ENCODE assay signal across 12 cellular contexts in genomic region chrX:75038925-75039324, GRCh38.
DNase-seq lines count a peak whose midpoint lies in the region; ATAC-seq and TF ChIP-seq lines count a peak whose summit lies in the region.
"Had no signal": no experiment of that assay in that cellular context is flagged by ENCODE, and none has a peak within 500 bp of the region (broad histone marks: within the 10 kb centered on the region; RNA-seq: fewer than 3 reads in every experiment).

No MANE protein-coding gene starts in this region.

- no peak for TF ChIP-seq POLR2A in stomach (IDR thresholded peaks at IDR 0.05)

- no peaks in the 10 kb centered on the region for H3K27me3 Mint-ChIP-seq in Calu3 (ENCODE audit: unreplicated experiment)

- TF ChIP-seq EP300 in stomach (IDR thresholded peaks at IDR 0.05), result no peak

- H3K27ac Mint-ChIP-seq in Calu3 (ENCODE audit: unreplicated experiment), result no peak overlapping the region

- H3K9me3 ChIP-seq in BE2C, result no peaks in the 10 kb centered on the region
- no peaks in the 10 kb centered on the region for H3K9me3 ChIP-seq in Panc1 (ENCODE audit: control insufficient read depth, insufficient read depth, low read depth, low read length)
- peaks cover 0 to 36% (median 19%) of the 10 kb centered on the region in 4 donors for H3K9me3 ChIP-seq in stomach

- peaks cover 28% of the 10 kb centered on the region for H3K9me3 Mint-ChIP-seq in Calu3 (ENCODE audit: low read depth, unreplicated experiment)

- intact Hi-C loops in Panc1 (cut with micrococcal nuclease; ENCODE audit: unreplicated experiment), result no loop called here
- intact Hi-C loops in Calu3 (cut with micrococcal nuclease; ENCODE audit: unreplicated experiment), result no loop called here
- intact Hi-C loops in stomach (cut with DNase I; ENCODE audit: low total_unique reads), result no loop called here

- BruUV-seq in Panc1 (replicated peaks; lab: Mats Ljungman, UMichigan), result no TSS peak
- no TSS peak for BruUV-seq in Calu3 (replicated peaks; lab: Mats Ljungman, UMichigan)

- 0 to 78% (median 33%) methylated on average over 1 of the region's 1 CpG for WGBS in stomach, 5 donors

- H3K4me1 ChIP-seq in BE2C, result no peaks in the 10 kb centered on the region
- no peaks in the 10 kb centered on the region for H3K4me1 ChIP-seq in Panc1 (ENCODE audit: control insufficient read depth, insufficient read depth, low read length)
- no peaks in the 10 kb centered on the region for H3K4me1 ChIP-seq in stomach
- H3K4me1 ChIP-seq: parathyroid adenoma had no signal

- DNase-seq in BE2C (peak; percentile 8), Panc1 (ENCODE audit: low read depth, low spot score) (peak; percentile 13), fibroblast of pulmonary artery (ENCODE audit: low read depth) (peak; percentile 46), Calu3 (no peak), stomach (no peak), NCI-H1694 treated with DMSO at 0.1 percent for 48 hours (lab: John Stamatoyannopoulos, UW) (no peak)
- DNase-seq: activated CD4-positive, CD25-positive, alpha-beta regulatory T cell had no signal

- H3K27me3 ChIP-seq in BE2C, result no peaks in the 10 kb centered on the region
- no peaks in the 10 kb centered on the region for H3K27me3 ChIP-seq in Panc1 (ENCODE audit: control insufficient read depth, insufficient read depth, low read length)
- H3K27me3 ChIP-seq in stomach, result no peaks in the 10 kb centered on the region

- in situ Hi-C loops in Panc1 (cut with HindIII; ENCODE audit: low pct_unique_long_range_greater_than_20kb, low sequenced_read_pairs), result no loop called here

- H3K36me3 ChIP-seq in BE2C (no peaks in the 10 kb centered on the region), Panc1 (ENCODE audit: control insufficient read depth, insufficient read depth, low read length) (no peaks in the 10 kb centered on the region), stomach (no peaks in the 10 kb centered on the region)
- H3K36me3 ChIP-seq: thoracic aorta had no signal

- ATAC-seq in Panc1, result no peak
- no peak for ATAC-seq in HG02852 (IDR thresholded peaks at IDR 0.05; ENCODE audit: unreplicated experiment)

- H3K4me3 ChIP-seq in BE2C (ENCODE audit: low read depth, low read length), result no peak overlapping the region
- H3K4me3 ChIP-seq in Panc1 (ENCODE audit: low read depth in 2 of 2, low read length in 2 of 2), result no peak overlapping the region
- H3K4me3 ChIP-seq in fibroblast of pulmonary artery (replicated peaks; ENCODE audit: low read depth, low read length), result no peak overlapping the region
- H3K4me3 ChIP-seq in stomach, result no peak overlapping the region
- H3K4me3 ChIP-seq: thoracic aorta had no signal

- H3K4me3 Mint-ChIP-seq in Calu3 (ENCODE audit: low read depth, unreplicated experiment), result no peak overlapping the region

- CTCF ChIA-PET in Panc1 (lab: Charles Lee) (no interaction called here), Calu3 (lab: Charles Lee) (no interaction called here)

- TF ChIP-seq CTCF in BE2C (IDR thresholded peaks at IDR 0.05; ENCODE audit: low read depth, low read length), result peak; percentile 33; the same call in 1 of the 2 replicates
- TF ChIP-seq CTCF in GM12872 (IDR thresholded peaks at IDR 0.05; ENCODE audit: insufficient read depth, low read depth, low read length), result peak; percentile 21; the same call in 1 of the 3 replicates
- peak; percentile 42 for TF ChIP-seq CTCF in Panc1 (IDR thresholded peaks at IDR 0.05)
- peak; percentile 34 for TF ChIP-seq CTCF in fibroblast of pulmonary artery (IDR thresholded peaks at IDR 0.05; ENCODE audit: low read length, missing control alignments)
- TF ChIP-seq CTCF in Calu3 (IDR thresholded peaks at IDR 0.05; ENCODE audit: unreplicated experiment), result no peak
- TF ChIP-seq CTCF in stomach (IDR thresholded peaks at IDR 0.05), result no peak

- H3K27ac ChIP-seq in Panc1 (ENCODE audit: low read length) (no peak overlapping the region), stomach (no peak overlapping the region)
- H3K27ac ChIP-seq: epithelial cell of prostate, parathyroid adenoma, thoracic aorta had no signal

- H3K36me3 Mint-ChIP-seq in Calu3 (ENCODE audit: insufficient read depth, unreplicated experiment), result no peaks in the 10 kb centered on the region

- no peaks in the 10 kb centered on the region for H3K4me1 Mint-ChIP-seq in Calu3 (ENCODE audit: low read depth, unreplicated experiment)

- POLR2A ChIA-PET in Panc1 (lab: Charles Lee), result no interaction called here

Comparison
In these comparisons a context has a peak if more than half of its experiments do, and no peak if none do; other contexts are left out.
1. DNase-seq: peak in BE2C (single experiment), Panc1 (single experiment) and fibroblast of pulmonary artery (single experiment); none in Calu3 (single experiment), stomach (single experiment) and NCI-H1694 treated with DMSO at 0.1 percent for 48 hours (single experiment).
2. CTCF ChIP-seq: peak in BE2C (single experiment), GM12872 (single experiment), Panc1 (single experiment) and fibroblast of pulmonary artery (single experiment); none in Calu3 (single experiment) and stomach (0 of 7).